In genomic region chr7:20330797-20331230, GRCh38 we compare ENCODE assay signal across 8 cellular contexts. TPM values are rescaled to one million over a fixed set of nuclear protein-coding genes. Genes with fewer than 3 reads are reported as not detected.
DNase-seq lines count a peak whose midpoint lies in the region; ATAC-seq, FAIRE-seq and TF ChIP-seq lines count a peak whose summit lies in the region.

ITGB8 (plus strand) TSS chr7:20330900; CDS start chr7:20331807, 907 bp downstream.

- under 1% methylated on average over 42 of the region's 42 CpGs for WGBS in right cardiac atrium

- intact Hi-C loops in right cardiac atrium (cut with DNase I): no loop called here

- H3K9me3 Mint-ChIP-seq in activated naive CD8-positive, alpha-beta T cell treated with anti-CD3 and anti-CD28 coated beads, Interleukin-2, amount 10 ng/mL, durations not matched to agents 7 days and 5 days: no peaks in the 10 kb centered on the region

- peak within 1 kb of the TSS; percentile 63 for H3K27ac ChIP-seq in right cardiac atrium (ENCODE audit: low read length)

- H3K4me3 Mint-ChIP-seq in activated naive CD8-positive, alpha-beta T cell treated with anti-CD3 and anti-CD28 coated beads, Interleukin-2, amount 10 ng/mL, durations not matched to agents 7 days and 5 days: peak within 1 kb of the TSS; percentile 87

- FAIRE-seq in H54 (lab: Jason Lieb, UNC): no peak

- POLR2A ChIA-PET in activated naive CD8-positive, alpha-beta T cell treated with anti-CD3 and anti-CD28 coated beads, Interleukin-2, amount 10 ng/mL, durations not matched to agents 7 days and 5 days (lab: Charles Lee): no interaction called here

- H3K27ac Mint-ChIP-seq in activated naive CD8-positive, alpha-beta T cell treated with anti-CD3 and anti-CD28 coated beads, Interleukin-2, amount 10 ng/mL, durations not matched to agents 7 days and 5 days: no peak within 1 kb of the TSS

- peak; percentile 33 for ATAC-seq in activated naive CD8-positive, alpha-beta T cell treated with anti-CD3 and anti-CD28 coated beads, Interleukin-2, amount 10 ng/mL, durations not matched to agents 7 days and 5 days (ENCODE audit: low read depth)
- ATAC-seq in right cardiac atrium: peak; percentile 63 to 66

- H3K4me3 ChIP-seq in right cardiac atrium (ENCODE audit: low read length): peak within 1 kb of the TSS; percentile 49
- peak within 1 kb of the TSS; percentile 64 for H3K4me3 ChIP-seq in retinal pigment epithelial cell (ENCODE audit: low read length)

- no peaks in the 10 kb centered on the region for H3K9me3 ChIP-seq in right cardiac atrium (ENCODE audit: control insufficient read depth, low read length)

- TF ChIP-seq CTCF in retinal pigment epithelial cell (conservative IDR thresholded peaks at IDR 0.05; ENCODE audit: low read depth, low read length) (no peak), GM20000 (IDR thresholded peaks at IDR 0.05; ENCODE audit: extremely low read depth, missing control alignments) (no peak)

- H3K36me3 Mint-ChIP-seq in activated naive CD8-positive, alpha-beta T cell treated with anti-CD3 and anti-CD28 coated beads, Interleukin-2, amount 10 ng/mL, durations not matched to agents 7 days and 5 days: no peaks in the 10 kb centered on the region

- DNase-seq in activated T-cell treated with anti-CD3 and anti-CD28 coated beads for 48 hours (ENCODE audit: low read depth): peak; percentile 8
- no peak for DNase-seq in activated T-cell treated with anti-CD3 and anti-CD28 coated beads, Interleukin-2, amount 50 U/mL, for 48 hours
- DNase-seq in H54 (ENCODE audit: insufficient read length, low spot score): peak; percentile 61
- peak; percentile 44 for DNase-seq in LoVo (ENCODE audit: low spot score)
- peak; percentile 56 for DNase-seq in activated naive CD8-positive, alpha-beta T cell treated with anti-CD3 and anti-CD28 coated beads, Interleukin-2, amount 10 ng/mL, durations not matched to agents 7 days and 5 days
- peak in 2 of 3 donors; percentile 31 to 75 for DNase-seq in right cardiac atrium
- no peak for DNase-seq in retinal pigment epithelial cell (ENCODE audit: low read depth)
- DNase-seq in GM20000 (ENCODE audit: low spot score): no peak

- peaks cover 70% of the 10 kb centered on the region for H3K27me3 Mint-ChIP-seq in activated naive CD8-positive, alpha-beta T cell treated with anti-CD3 and anti-CD28 coated beads, Interleukin-2, amount 10 ng/mL, durations not matched to agents 7 days and 5 days

- no peaks in the 10 kb centered on the region for H3K4me1 ChIP-seq in right cardiac atrium (ENCODE audit: control insufficient read depth, insufficient read depth, low read length)

- no peaks in the 10 kb centered on the region for H3K27me3 ChIP-seq in right cardiac atrium (ENCODE audit: control insufficient read depth, insufficient read depth)

- no peak; the same call in 1 of the 2 replicates for TF ChIP-seq POLR2A in H54 (IDR thresholded peaks at IDR 0.05; ENCODE audit: low read depth, low read length)

- peaks cover 18% of the 10 kb centered on the region for H3K4me1 Mint-ChIP-seq in activated naive CD8-positive, alpha-beta T cell treated with anti-CD3 and anti-CD28 coated beads, Interleukin-2, amount 10 ng/mL, durations not matched to agents 7 days and 5 days

RNA-seq across cellular contexts. Expression of gene ITGB8, which starts in this region (rescaled TPM):
- total RNA-seq in activated naive CD8-positive, alpha-beta T cell treated with anti-CD3 and anti-CD28 coated beads, Interleukin-2, amount 10 ng/mL, durations not matched to agents 7 days and 5 days: not detected
- total RNA-seq in right cardiac atrium: 1 to 10 TPM; 3.6 to 5.1 (median 4.3) TPM
- polyA plus RNA-seq in right cardiac atrium: 2.1 TPM

Comparison
In these comparisons a context has a peak if more than half of its experiments do, and no peak if none do; other contexts are left out.
1. RNA of gene ITGB8 (total RNA-seq): 3.6 to 5.1 TPM in right cardiac atrium; not detected in activated naive CD8-positive, alpha-beta T cell treated with anti-CD3 and anti-CD28 coated beads, Interleukin-2, amount 10 ng/mL, durations not matched to agents 7 days and 5 days; every median in the first group is over 4 times any median in the second.
2. DNase-seq: peak in activated T-cell treated with anti-CD3 and anti-CD28 coated beads for 48 hours (single experiment), H54 (single experiment), LoVo (single experiment) and right cardiac atrium (2 of 3); none in activated T-cell treated with anti-CD3 and anti-CD28 coated beads, Interleukin-2, amount 50 U/mL, for 48 hours (0 of 2), retinal pigment epithelial cell (single experiment) and GM20000 (single experiment).
3. Peak in DNase-seq and ATAC-seq in activated naive CD8-positive, alpha-beta T cell treated with anti-CD3 and anti-CD28 coated beads, Interleukin-2, amount 10 ng/mL, durations not matched to agents 7 days and 5 days; RNA of the gene not detected or under 1 TPM.